In genomic region chr11:46238967-46239800, GRCh38 we compare ENCODE assay signal across 8 cellular contexts. TPM values are rescaled to one million over a fixed set of nuclear protein-coding genes. Genes with fewer than 3 reads are reported as not detected.
DNase-seq lines count a peak whose midpoint lies in the region; ATAC-seq and TF ChIP-seq lines count a peak whose summit lies in the region.

No MANE protein-coding gene starts in this region.

- H3K27me3 ChIP-seq in right lobe of liver: peaks cover 0 to 24% of the 10 kb centered on the region in 2 donors

- WGBS in right lobe of liver (ENCODE audit: insufficient coverage, low coverage, low lambda C conversion rate, missing lambda C conversion rate): 58% methylated on average over 8 of the region's 46 CpGs

- no peak for TF ChIP-seq POLR2A in right lobe of liver (IDR thresholded peaks at IDR 0.05)

- ATAC-seq in GM18861 (IDR thresholded peaks at IDR 0.05; ENCODE audit: unreplicated experiment): peak; percentile 76
- ATAC-seq in HG03175 (IDR thresholded peaks at IDR 0.05; ENCODE audit: unreplicated experiment): peak; percentile 74
- ATAC-seq in right lobe of liver: peak; percentile 76 to 85 (median 80)

- DNase-seq in ACHN: peak; percentile 80
- peak; percentile 69 to 94 for DNase-seq in NCI-H526 (lab: John Stamatoyannopoulos, UW)
- peak; percentile 66 to 77 for DNase-seq in activated CD4-positive, alpha-beta T cell treated with anti-CD3 and anti-CD28 coated beads, Interleukin-2, amount 50 U/mL, for 24 hours (ENCODE audit: low read depth in 1 of 2, low spot score in 1 of 2)
- peak; percentile 89 for DNase-seq in dermis blood vessel endothelial cell
- DNase-seq in right lobe of liver: peak; percentile 83 to 87 (median 85)
- peak; percentile 80 for DNase-seq in stimulated activated CD4-positive, alpha-beta T cell treated with anti-CD3 and anti-CD28 coated beads, Interleukin-4, amount 100 ng/mL, for 1 hour

- intact Hi-C loops in right lobe of liver (cut with DNase I): loop anchor here in 1 of 2 donors (5.0 kb wide), 1 partner anchor 78 kb away; no protein-coding TSS in a partner anchor

- H3K4me3 ChIP-seq in right lobe of liver: peak overlapping the region in 2 of 3 donors; percentile 20 to 32

- H3K36me3 ChIP-seq in right lobe of liver: no peaks in the 10 kb centered on the region

- H3K4me1 ChIP-seq in right lobe of liver: peaks cover 0 to 24% (median 7%) of the 10 kb centered on the region in 4 donors

- peak; percentile 96 to 100 (median 100) for TF ChIP-seq CTCF in right lobe of liver (IDR thresholded peaks at IDR 0.05)

- in situ Hi-C loops in ACHN (cut with HindIII; ENCODE audit: low pct_ligation_motif_present, low pct_unique_long_range_greater_than_20kb, low sequenced_read_pairs): no loop called here

- H3K27ac ChIP-seq in right lobe of liver: peak overlapping the region in 2 of 3 donors; percentile 15 to 84

- H3K9me3 ChIP-seq in right lobe of liver: no peaks in the 10 kb centered on the region

RNA-seq across cellular contexts. Expression of gene CREB3L1, which starts 38.3 kb away (rescaled TPM):
- 0.33 and 0.68 TPM in 2 replicates for total RNA-seq in dermis blood vessel endothelial cell
- under 1 TPM; 0.07 to 0.37 (median 0.24) TPM for total RNA-seq in right lobe of liver

Comparison
In these comparisons a context has a peak if more than half of its experiments do, and no peak if none do; other contexts are left out.
1. Peak in every context shown above with its lines: DNase-seq, ATAC-seq, H3K4me3 ChIP-seq and H3K27ac ChIP-seq.